ENCODE assay signal across 10 cellular contexts in genomic region chr10:102649770-102650654, GRCh38. TPM values are rescaled to one million over a fixed set of nuclear protein-coding genes. Genes with fewer than 3 reads are reported as not detected.
A peak's percentile ranks its signal among the peaks of the same experiment; 100 is the strongest.
DNase-seq lines count a peak whose midpoint lies in the region; ATAC-seq and TF ChIP-seq lines count a peak whose summit lies in the region.
"Had no signal": no experiment of that assay in that cellular context is flagged by ENCODE, and none has a peak within 500 bp of the region (broad histone marks: within the 10 kb centered on the region; RNA-seq: fewer than 3 reads in every experiment).

No MANE protein-coding gene starts in this region.

- ATAC-seq in T-cell (replicated peaks in 1 of 4) = no peak
- no peak for ATAC-seq in GM21528 (IDR thresholded peaks at IDR 0.05; ENCODE audit: low FRiP score, unreplicated experiment)
- ATAC-seq in GM21526 (IDR thresholded peaks at IDR 0.05; ENCODE audit: low FRiP score, unreplicated experiment) = no peak
- ATAC-seq in HG03196 (IDR thresholded peaks at IDR 0.05; ENCODE audit: unreplicated experiment) = no peak

- H3K9me3 Mint-ChIP-seq in CD4-positive, alpha-beta memory T cell = no peaks in the 10 kb centered on the region
- H3K9me3 Mint-ChIP-seq in T-cell = no peaks in the 10 kb centered on the region

- H3K4me1 Mint-ChIP-seq in CD4-positive, alpha-beta memory T cell = peaks cover 45 to 92% (median 63%) of the 10 kb centered on the region in 4 donors
- peaks cover 74 to 94% (median 82%) of the 10 kb centered on the region in 3 donors for H3K4me1 Mint-ChIP-seq in T-cell

- H3K4me2 ChIP-seq in fibroblast of lung (ENCODE audit: extremely low read depth, insufficient read depth, low read length) (peak overlapping the region; percentile 100), parathyroid adenoma (ENCODE audit: low read length) (peak overlapping the region; percentile 96)

- H3K9me3 ChIP-seq in CD4-positive, alpha-beta memory T cell (ENCODE audit: control insufficient read depth in 1 of 2, low read length in 2 of 2) = no peaks in the 10 kb centered on the region
- H3K9me3 ChIP-seq in fibroblast of lung (ENCODE audit: control insufficient read depth, insufficient read depth, low read depth, low read length) (no peaks in the 10 kb centered on the region), parathyroid adenoma (ENCODE audit: control insufficient read depth, low read length) (no peaks in the 10 kb centered on the region)

- TF ChIP-seq CTCF in fibroblast of lung (conservative IDR thresholded peaks at IDR 0.05 in 1 of 2, IDR thresholded peaks at IDR 0.05 in 1 of 2; ENCODE audit: low read depth in 1 of 2, low read length in 2 of 2) = no peak
- no peak for TF ChIP-seq CTCF in parathyroid adenoma (IDR thresholded peaks at IDR 0.05)

- H4K20me1 ChIP-seq in fibroblast of lung (ENCODE audit: control insufficient read depth, extremely low read depth, insufficient read depth, low read length) = peaks cover 2% of the 10 kb centered on the region

- H3K36me3 Mint-ChIP-seq in CD4-positive, alpha-beta memory T cell = peaks cover 12 to 49% of the 10 kb centered on the region in 2 donors
- peaks cover 20% of the 10 kb centered on the region for H3K36me3 Mint-ChIP-seq in T-cell

- H3K79me2 ChIP-seq in fibroblast of lung (ENCODE audit: control insufficient read depth, insufficient read depth, low read length) (peaks cover 89% of the 10 kb centered on the region), parathyroid adenoma (peaks cover 82% of the 10 kb centered on the region)

- intact Hi-C loops in CD4-positive, alpha-beta memory T cell (cut with micrococcal nuclease) = loop anchor here (5.0 to 10.0 kb wide), 2 partner anchors 833 to 1475 kb away; partner anchors contain the start of genes OGA and SFR1

- peaks cover 68% of the 10 kb centered on the region for H3K4me1 ChIP-seq in CD4-positive, alpha-beta memory T cell (ENCODE audit: insufficient read depth, low read length)
- peaks cover 32% of the 10 kb centered on the region for H3K4me1 ChIP-seq in fibroblast of lung (ENCODE audit: control insufficient read depth, extremely low read depth, insufficient read depth, low read length)
- H3K4me1 ChIP-seq in parathyroid adenoma = peaks cover 41% of the 10 kb centered on the region

- H2AFZ ChIP-seq in fibroblast of lung (ENCODE audit: low read length) (no peak overlapping the region), parathyroid adenoma (no peak overlapping the region)

- H3K27ac Mint-ChIP-seq in CD4-positive, alpha-beta memory T cell = peak overlapping the region; percentile 55 to 95 (median 75)
- H3K27ac Mint-ChIP-seq in T-cell = peak overlapping the region; percentile 84 to 89

- CTCF ChIA-PET in CD4-positive, alpha-beta memory T cell (lab: Charles Lee; ENCODE audit: partially characterized antibody) = interaction anchor here (0.8 to 1.1 kb wide), 3 partner anchors 20 to 36 kb away, joined by 3 to 5 read pairs (median 4); no protein-coding TSS in a partner anchor
- CTCF ChIA-PET in T-cell (lab: Charles Lee) = interaction anchor here in 1 of 2 donors (0.6 kb wide), 1 partner anchor 155 kb away, joined by 9 read pairs; no protein-coding TSS in a partner anchor

- H3K9ac ChIP-seq in fibroblast of lung (ENCODE audit: insufficient read depth, low read length) = peak overlapping the region; percentile 45
- peak overlapping the region; percentile 46 for H3K9ac ChIP-seq in parathyroid adenoma

- H3K27ac ChIP-seq in CD4-positive, alpha-beta memory T cell (ENCODE audit: low read depth, low read length) = peak overlapping the region; percentile 82
- peak overlapping the region; percentile 7 for H3K27ac ChIP-seq in fibroblast of lung (ENCODE audit: insufficient read depth, low read length)
- H3K27ac ChIP-seq in parathyroid adenoma = peak overlapping the region; percentile 99

- DNase-seq in CD4-positive, alpha-beta memory T cell = no peak
- DNase-seq in T-cell = no peak
- no peak for DNase-seq in fibroblast of lung (ENCODE audit: low read depth in 2 of 2)
- no peak for DNase-seq in NCI-H1436 treated with DMSO at 0.1 percent for 48 hours (lab: John Stamatoyannopoulos, UW)
- DNase-seq: kidney glomerular epithelial cell, NCI-H524 had no signal

- peak overlapping the region in 5 of 8 donors; percentile 23 to 52 (median 36) for H3K4me3 Mint-ChIP-seq in CD4-positive, alpha-beta memory T cell
- peak overlapping the region; percentile 25 to 95 (median 39) for H3K4me3 Mint-ChIP-seq in T-cell

- H3K27me3 ChIP-seq in CD4-positive, alpha-beta memory T cell (ENCODE audit: insufficient read depth, low read length) = no peaks in the 10 kb centered on the region
- H3K27me3 ChIP-seq in fibroblast of lung (ENCODE audit: control insufficient read depth, insufficient read depth, low read length) (no peaks in the 10 kb centered on the region), parathyroid adenoma (ENCODE audit: control insufficient read depth, insufficient read depth, low read length) (no peaks in the 10 kb centered on the region)

- POLR2A ChIA-PET in CD4-positive, alpha-beta memory T cell (lab: Charles Lee; ENCODE audit: partially characterized antibody) = interaction anchor here (1.1 to 21.9 kb wide), 5 partner anchors 9 to 65 kb away, joined by 4 to 431 read pairs (median 9); no protein-coding TSS in a partner anchor
- POLR2A ChIA-PET in T-cell (lab: Charles Lee) = interaction anchor here in 1 of 2 donors (0.6 to 0.8 kb wide), 2 partner anchors 14 to 254 kb away, joined by 4 to 8 read pairs; no protein-coding TSS in a partner anchor

- no peaks in the 10 kb centered on the region for H3K27me3 Mint-ChIP-seq in CD4-positive, alpha-beta memory T cell
- H3K27me3 Mint-ChIP-seq in T-cell = no peaks in the 10 kb centered on the region

- no peak overlapping the region for H3K4me3 ChIP-seq in CD4-positive, alpha-beta memory T cell (ENCODE audit: low read length in 2 of 2)
- H3K4me3 ChIP-seq in fibroblast of lung (replicated peaks in 1 of 4; ENCODE audit: control extremely low read depth in 1 of 4, insufficient read depth in 1 of 4, low read depth in 3 of 4, low read length in 4 of 4) = peak overlapping the region; percentile 39 to 98 (median 89)
- H3K4me3 ChIP-seq in parathyroid adenoma (ENCODE audit: low read depth, low read length) = no peak overlapping the region

- peaks cover 19% of the 10 kb centered on the region for H3K36me3 ChIP-seq in CD4-positive, alpha-beta memory T cell (ENCODE audit: insufficient read depth, low read length)
- H3K36me3 ChIP-seq in fibroblast of lung (ENCODE audit: control insufficient read depth, insufficient read depth, low read length) (peaks cover 19% of the 10 kb centered on the region), parathyroid adenoma (ENCODE audit: control insufficient read depth, insufficient read depth, low read length) (no peaks in the 10 kb centered on the region)

RNA-seq across cellular contexts. Expression of gene TRIM8, which starts 5.7 kb away (rescaled TPM):
- 10 to 100 TPM; 68.4 to 71.6 TPM for total RNA-seq in CD4-positive, alpha-beta memory T cell
- polyA plus RNA-seq in CD4-positive, alpha-beta memory T cell = 10 to 100 TPM; 33.0 to 56.4 TPM
- total RNA-seq in T-cell = 10 to 100 TPM; 54.2 to 74.7 (median 67.9) TPM
- 80.9 and 143 TPM in 2 replicates for total RNA-seq in fibroblast of lung
- polyA plus RNA-seq in fibroblast of lung = 93.2 and 152 TPM in 2 replicates
- polyA plus RNA-seq in fibroblast of lung (2012) = 166 and 220 TPM in 2 replicates
- 118 and 164 TPM in 2 replicates for polyA minus RNA-seq in fibroblast of lung (ENCODE audit: low replicate concordance)

Comparison
In these comparisons a context has a peak if more than half of its experiments do, and no peak if none do; other contexts are left out.
1. H3K27ac ChIP-seq: peak in every context shown above with its lines; median percentile 99 in parathyroid adenoma; 82 in CD4-positive, alpha-beta memory T cell; 7 in fibroblast of lung.
2. H3K4me3 ChIP-seq: peak in fibroblast of lung (4 of 4); none in CD4-positive, alpha-beta memory T cell (0 of 2) and parathyroid adenoma (single experiment).